In the genomic region with DNA sequence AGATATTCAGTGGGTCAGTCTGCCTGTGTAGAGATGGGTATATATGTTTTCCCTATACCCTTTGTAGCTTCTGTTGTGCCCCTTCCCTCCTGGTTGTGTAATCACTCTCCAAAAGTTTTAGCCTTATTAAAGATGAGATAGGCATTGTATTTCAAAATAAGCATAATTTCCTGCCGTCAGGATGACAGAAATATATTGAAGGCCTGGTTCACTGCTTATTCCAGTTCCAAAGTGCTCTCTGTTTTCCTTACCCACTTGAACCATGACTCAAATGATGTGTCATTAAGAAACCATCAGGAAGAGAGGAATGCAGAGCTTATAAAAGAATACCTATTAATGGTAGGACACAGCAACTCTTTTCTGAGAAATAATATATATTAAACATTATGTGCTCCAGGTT, we compare ENCODE assay signal across 16 cellular contexts.
DNase-seq lines count a peak whose midpoint lies in the region; ATAC-seq and TF ChIP-seq lines count a peak whose summit lies in the region.
"Had no signal": no experiment of that assay in that cellular context is flagged by ENCODE, and none has a peak within 500 bp of the region (broad histone marks: within the 10 kb centered on the region; RNA-seq: fewer than 3 reads in every experiment).

No MANE protein-coding gene starts in this region.

- H3K9me3 ChIP-seq in PC-3 (ENCODE audit: low read length) (no peaks in the 10 kb centered on the region), Karpas-422 (ENCODE audit: low read length) (no peaks in the 10 kb centered on the region)
- H3K9me3 ChIP-seq: BLaER1, uterus had no signal

- no peak overlapping the region for H3K27ac ChIP-seq in PC-3 (ENCODE audit: low read length)
- no peak overlapping the region for H3K27ac ChIP-seq in Karpas-422 (ENCODE audit: low read length)
- H3K27ac ChIP-seq: BLaER1, uterus had no signal

- H3K9me2 ChIP-seq in PC-3 (replicated peaks; ENCODE audit: low read length) (no peaks in the 10 kb centered on the region), Karpas-422 (replicated peaks; ENCODE audit: insufficient read depth, low read length) (no peaks in the 10 kb centered on the region)

- BruUV-seq in PC-3 (replicated peaks; lab: Mats Ljungman, UMichigan): no TSS peak

- H3K9ac ChIP-seq in PC-3 (ENCODE audit: low read length) (no peak overlapping the region), Karpas-422 (ENCODE audit: low read length) (no peak overlapping the region)
- H3K9ac ChIP-seq: BLaER1 had no signal

- TF ChIP-seq CTCF in PC-3 (conservative IDR thresholded peaks at IDR 0.05; ENCODE audit: low read depth, low read length): no peak
- no peak for TF ChIP-seq CTCF in choroid plexus epithelial cell (conservative IDR thresholded peaks at IDR 0.05; ENCODE audit: low read depth, low read length)
- no peak for TF ChIP-seq CTCF in GM10266 (IDR thresholded peaks at IDR 0.05; ENCODE audit: control insufficient read depth, insufficient read depth, low read depth, missing control alignments)

- ATAC-seq in PC-3 (no peak), esophagus mucosa (no peak)
- ATAC-seq: activated naive CD4-positive, alpha-beta T cell treated with anti-CD3 and anti-CD28 coated beads, Interleukin-2, amount 50 U/mL, for 72 hours had no signal

- no peak overlapping the region for H2AFZ ChIP-seq in PC-3 (ENCODE audit: low read length)
- H2AFZ ChIP-seq in Karpas-422 (ENCODE audit: low read length): no peak overlapping the region

- H3K4me2 ChIP-seq in PC-3 (ENCODE audit: low read length): no peak overlapping the region
- no peak overlapping the region for H3K4me2 ChIP-seq in Karpas-422 (ENCODE audit: low read depth, low read length, poor library complexity, severe bottlenecking)
- H3K4me2 ChIP-seq: BLaER1 had no signal

- POLR2A ChIA-PET in PC-3 (lab: Charles Lee; ENCODE audit: unreplicated experiment): no interaction called here

- H3K36me3 ChIP-seq in PC-3 (ENCODE audit: low read depth, low read length) (no peaks in the 10 kb centered on the region), Karpas-422 (ENCODE audit: insufficient read depth, low read length) (no peaks in the 10 kb centered on the region)
- H3K36me3 ChIP-seq: BLaER1, uterus had no signal

- H3K27me3 ChIP-seq in PC-3 (ENCODE audit: low read length) (no peaks in the 10 kb centered on the region), Karpas-422 (ENCODE audit: low read length) (peaks cover 2% of the 10 kb centered on the region; the same call in 1 of the 2 replicates)
- H3K27me3 ChIP-seq: BLaER1, uterus had no signal

- no peak overlapping the region for H3K4me3 ChIP-seq in PC-3 (ENCODE audit: low read length)
- H3K4me3 ChIP-seq in choroid plexus epithelial cell (ENCODE audit: low read depth, low read length): no peak overlapping the region
- H3K4me3 ChIP-seq in Karpas-422 (ENCODE audit: low read length): no peak overlapping the region
- H3K4me3 ChIP-seq: BLaER1, uterus had no signal

- H3F3A ChIP-seq in PC-3 (ENCODE audit: low read length, unreplicated experiment): no peaks in the 10 kb centered on the region

- H3K4me1 ChIP-seq in PC-3 (ENCODE audit: insufficient read depth, low read length) (no peaks in the 10 kb centered on the region), Karpas-422 (ENCODE audit: low read length) (no peaks in the 10 kb centered on the region)
- H3K4me1 ChIP-seq: BLaER1, uterus had no signal

- H3K79me2 ChIP-seq in PC-3 (ENCODE audit: low read length): no peaks in the 10 kb centered on the region
- no peaks in the 10 kb centered on the region for H3K79me2 ChIP-seq in Karpas-422 (ENCODE audit: low read length)

- CTCF ChIA-PET in PC-3 (lab: Charles Lee): no interaction called here

- no peaks in the 10 kb centered on the region for H4K20me1 ChIP-seq in PC-3 (ENCODE audit: low read length)
- H4K20me1 ChIP-seq in Karpas-422 (ENCODE audit: insufficient read depth, low read depth, low read length): no peaks in the 10 kb centered on the region
- H4K20me1 ChIP-seq: BLaER1 had no signal

- DNase-seq in COLO829 (ENCODE audit: low spot score) (peak; percentile 13), PC-3 (peak; percentile 14), choroid plexus epithelial cell (ENCODE audit: low read depth) (peak; percentile 53), myocyte (ENCODE audit: low read depth) (peak; percentile 37), Karpas-422 (no peak), GM10266 (ENCODE audit: extremely low spot score) (no peak)
- DNase-seq in activated CD4-positive, alpha-beta T cell treated with anti-CD3 and anti-CD28 coated beads, Interleukin-2, amount 50 U/mL, for 4 hours: no peak
- DNase-seq: activated CD4-positive, CD25-positive, alpha-beta regulatory T cell; cortex of kidney; DMS79 treated with DMSO at 0.1 percent for 48 hours; kidney; NCI-H2029; uterus had no signal

- intact Hi-C loops in PC-3 (cut with micrococcal nuclease): no loop called here

Comparison
In these comparisons a context has a peak if more than half of its experiments do, and no peak if none do; other contexts are left out.
1. DNase-seq: peak in COLO829 (single experiment), PC-3 (single experiment), choroid plexus epithelial cell (single experiment) and myocyte (single experiment); none in Karpas-422 (single experiment), activated CD4-positive, alpha-beta T cell treated with anti-CD3 and anti-CD28 coated beads, Interleukin-2, amount 50 U/mL, for 4 hours (0 of 2) and GM10266 (single experiment).